Comparison of ENCODE assay signal across 8 cellular contexts in the genomic region with DNA sequence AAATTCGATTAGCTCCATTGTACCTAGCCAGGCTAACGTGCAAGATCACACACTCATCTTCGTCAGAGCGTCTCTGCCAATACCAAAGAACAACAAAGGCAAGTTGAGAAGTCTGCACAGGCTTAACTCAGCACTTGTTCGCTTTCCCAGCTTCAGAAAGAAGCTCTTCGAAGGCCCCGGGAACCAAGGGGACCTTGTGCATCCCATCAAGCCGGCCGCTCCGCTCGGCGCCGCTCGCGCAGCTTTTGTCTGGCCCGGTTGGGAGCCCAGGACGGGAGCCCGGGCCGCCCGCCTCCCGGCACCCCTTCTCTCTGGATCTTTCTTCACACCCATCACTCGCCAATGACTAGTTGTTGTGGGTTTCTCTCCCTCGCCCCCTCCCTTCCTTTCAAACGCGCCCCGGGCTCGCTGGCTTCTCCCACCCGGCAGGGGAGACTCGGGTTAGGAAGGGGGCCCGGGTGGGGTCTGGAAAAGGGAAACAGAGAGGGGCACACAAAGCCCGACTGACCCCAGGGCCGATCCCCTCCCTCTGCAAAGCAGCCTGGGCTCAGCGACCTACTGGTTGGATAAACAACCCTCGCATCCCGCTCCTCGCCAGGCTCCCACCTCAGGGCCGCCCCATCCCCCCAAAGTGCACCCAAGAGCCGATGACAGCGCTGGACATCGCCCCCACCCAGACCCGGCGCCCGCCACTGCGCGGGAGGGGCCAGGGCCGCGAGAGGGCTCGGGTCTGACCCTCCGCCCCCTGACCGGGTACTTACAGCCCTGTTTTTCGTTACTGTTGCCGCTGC. TPM values are rescaled to one million over a fixed set of nuclear protein-coding genes. Genes with fewer than 3 reads are reported as not detected.
DNase-seq lines count a peak whose midpoint lies in the region; TF ChIP-seq lines count a peak whose summit lies in the region.

No MANE protein-coding gene starts in this region.

- H3K27me3 ChIP-seq in GM23248 (replicated peaks; ENCODE audit: insufficient read depth) (no peaks in the 10 kb centered on the region), WERI-Rb-1 (ENCODE audit: insufficient read depth, low read depth, severe bottlenecking) (no peaks in the 10 kb centered on the region), breast epithelium (no peaks in the 10 kb centered on the region)

- WGBS in GM23248 (ENCODE audit: low coverage in 1 of 2, low lambda C conversion rate in 2 of 2, missing lambda C conversion rate in 2 of 2), 2 experiments, result 1% methylated on average over 46 of the region's 52 CpGs

- no peak for TF ChIP-seq POLR2A in breast epithelium (IDR thresholded peaks at IDR 0.05)

- H3K4me3 ChIP-seq in GM23248 (peak overlapping the region; percentile 95), WERI-Rb-1 (ENCODE audit: low read depth, low read length) (peak overlapping the region; percentile 89), breast epithelium (peak overlapping the region; percentile 83 to 95 (median 94))

- H2AFZ ChIP-seq in GM23248, result peak overlapping the region; percentile 98

- in situ Hi-C loops in GM23248 (cut with MboI), result no loop called here

- TF ChIP-seq CTCF in WERI-Rb-1 (IDR thresholded peaks at IDR 0.05; ENCODE audit: low read depth, low read length), result no peak
- TF ChIP-seq CTCF in breast epithelium (IDR thresholded peaks at IDR 0.05), result no peak

- H3K9me2 ChIP-seq in GM23248 (ENCODE audit: insufficient read depth), result no peaks in the 10 kb centered on the region

- H3K9me3 ChIP-seq in GM23248 (ENCODE audit: low read depth) (no peaks in the 10 kb centered on the region), WERI-Rb-1 (ENCODE audit: severe bottlenecking) (no peaks in the 10 kb centered on the region), breast epithelium (no peaks in the 10 kb centered on the region)

- H3F3A ChIP-seq in GM23248 (ENCODE audit: insufficient read depth), result peaks cover 10% of the 10 kb centered on the region

- H3K4me2 ChIP-seq in GM23248 (ENCODE audit: unreplicated experiment), result peak overlapping the region; percentile 90

- peak; percentile 28 for DNase-seq in GDM1 (lab: John Stamatoyannopoulos, UW)
- DNase-seq in GM23248, result peak; percentile 74
- DNase-seq in LoVo (ENCODE audit: low spot score), result peak; percentile 30
- DNase-seq in WERI-Rb-1, result peak; percentile 75
- DNase-seq in breast epithelium (ENCODE audit: low spot score in 2 of 2), result peak; percentile 45 to 62
- DNase-seq in inferior parietal cortex (ENCODE audit: extremely low spot score), result peak; percentile 54
- peak; percentile 15 to 33 for DNase-seq in stimulated activated CD4-positive, alpha-beta T cell treated with anti-CD3 and anti-CD28 coated beads, Interleukin-12 subunit alpha, Interleukin-12 subunit beta, amount 100 ng/mL, for 24 hours (ENCODE audit: low read depth in 2 of 2)
- no peak for DNase-seq in GM19238 (ENCODE audit: insufficient read length, low spot score)

- H4K20me1 ChIP-seq in GM23248 (ENCODE audit: insufficient read depth), result no peaks in the 10 kb centered on the region

- H3K9ac ChIP-seq in GM23248, result peak overlapping the region; percentile 98

- intact Hi-C loops in breast epithelium (cut with DNase I; ENCODE audit: low total_unique reads), result no loop called here

- H3K27ac ChIP-seq in GM23248 (peak overlapping the region; percentile 97), WERI-Rb-1 (peak overlapping the region; percentile 96), breast epithelium (peak overlapping the region; percentile 96 to 98)

- H3K79me2 ChIP-seq in GM23248 (ENCODE audit: insufficient read depth), result peaks cover 78% of the 10 kb centered on the region

- H3K36me3 ChIP-seq in GM23248 (ENCODE audit: low read depth) (no peaks in the 10 kb centered on the region), WERI-Rb-1 (peaks cover 13% of the 10 kb centered on the region), breast epithelium (no peaks in the 10 kb centered on the region)

- peaks cover 20% of the 10 kb centered on the region for H3K4me1 ChIP-seq in GM23248 (ENCODE audit: insufficient read depth)
- no peaks in the 10 kb centered on the region for H3K4me1 ChIP-seq in breast epithelium

RNA-seq across cellular contexts. Expression of a gene that starts 0.5 kb away (rescaled TPM):
- total RNA-seq in GM23248 (2014; rRNA removed; shearing (Covaris generic)), result 37.4 and 41.0 TPM in 2 replicates
- 17.0 and 20.1 TPM in 2 replicates for polyA plus RNA-seq in GM23248 (2016; fragmentation: Nextera tagmentation; extraction: Ambion mirVana)
- 100 to 1,000 TPM in 1 of 3 donors, 10 to 100 TPM in 2; 80.3 to 106 (median 98.7) TPM for total RNA-seq in breast epithelium
